ENCODE assay signal across 27 cellular contexts in genomic region chr19:34228762-34229161, GRCh38.
"Had no signal": no experiment of that assay in that cellular context is flagged by ENCODE, and none has a peak within 500 bp of the region (broad histone marks: within the 10 kb centered on the region; RNA-seq: fewer than 3 reads in every experiment).

No MANE protein-coding gene starts in this region.

- H3K27me3 ChIP-seq: body of pancreas, left lung, tibial artery had no signal

- H3K9me3 Mint-ChIP-seq: activated naive CD8-positive, alpha-beta T cell treated with anti-CD3 and anti-CD28 coated beads, Interleukin-2, amount 10 ng/mL, durations not matched to agents 7 days and 5 days; activated T-cell treated with anti-CD3 and anti-CD28 coated beads, Interleukin-2, amount 50 U/mL, for 4 hours; mesothelial cell of epicardium; nephron progenitor cell; WTC11 had no signal

- H3K9me3 ChIP-seq: body of pancreas, left lung, tibial artery had no signal

- H3K4me1 ChIP-seq: parathyroid adenoma had no signal

- H3K4me3 ChIP-seq: body of pancreas, left lung, lung, tibial artery had no signal

- H3K27me3 Mint-ChIP-seq: activated CD4-positive, alpha-beta T cell treated with anti-CD3 and anti-CD28 coated beads for 36 hours; activated naive CD8-positive, alpha-beta T cell treated with anti-CD3 and anti-CD28 coated beads, Interleukin-2, amount 10 ng/mL, durations not matched to agents 7 days and 5 days had no signal

- H3K4me1 Mint-ChIP-seq: nephron progenitor cell had no signal

- DNase-seq: activated CD4-positive, alpha-beta T cell treated with anti-CD3 and anti-CD28 coated beads for 36 hours; activated CD4-positive, alpha-beta T cell treated with anti-CD3 and anti-CD28 coated beads, Interleukin-2, amount 50 U/mL, for 4 hours; activated CD8-positive, alpha-beta memory T cell treated with anti-CD3 and anti-CD28 coated beads, Interleukin-2, amount 50 U/mL, for 48 hours; activated naive CD4-positive, alpha-beta T cell treated with Interleukin-2 at 50 U/mL for 16 hours; activated naive CD8-positive, alpha-beta T cell treated with anti-CD3 and anti-CD28 coated beads, Interleukin-2, amount 10 ng/mL, durations not matched to agents 7 days and 5 days; activated T-cell treated with anti-CD3 and anti-CD28 coated beads, Interleukin-2, amount 50 U/mL, for 4 hours; amygdala; body of pancreas; caudate nucleus; dermis blood vessel endothelial cell; effector memory CD4-positive, alpha-beta T cell; foreskin melanocyte; glutamatergic neuron; hippocampal formation; kidney glomerular epithelial cell; left lung; nephron progenitor cell; small intestine; stimulated activated CD4-positive, alpha-beta T cell treated with anti-CD3 and anti-CD28 coated beads, Interleukin-2, amount 100 ng/mL, for 24 hours; stimulated activated naive CD4-positive, alpha-beta T cell; T1000; tibial artery had no signal

- ATAC-seq: activated CD4-positive, alpha-beta T cell treated with anti-CD3 and anti-CD28 coated beads for 36 hours; activated T-cell treated with anti-CD3 and anti-CD28 coated beads, Interleukin-2, amount 50 U/mL, for 4 hours; body of pancreas; left lung; sciatic nerve; WTC11 had no signal

- H3K4me3 Mint-ChIP-seq: activated CD4-positive, alpha-beta T cell treated with anti-CD3 and anti-CD28 coated beads for 36 hours; activated naive CD8-positive, alpha-beta T cell treated with anti-CD3 and anti-CD28 coated beads, Interleukin-2, amount 10 ng/mL, durations not matched to agents 7 days and 5 days; activated T-cell treated with anti-CD3 and anti-CD28 coated beads, Interleukin-2, amount 50 U/mL, for 4 hours; mesothelial cell of epicardium; nephron progenitor cell; WTC11 had no signal

- H3K27ac Mint-ChIP-seq: activated naive CD8-positive, alpha-beta T cell treated with anti-CD3 and anti-CD28 coated beads, Interleukin-2, amount 10 ng/mL, durations not matched to agents 7 days and 5 days; mesothelial cell of epicardium; WTC11 had no signal

- H3K27ac ChIP-seq: body of pancreas, left lung, parathyroid adenoma had no signal
